ENCODE assay signal across 1 cellular context in the genomic region with DNA sequence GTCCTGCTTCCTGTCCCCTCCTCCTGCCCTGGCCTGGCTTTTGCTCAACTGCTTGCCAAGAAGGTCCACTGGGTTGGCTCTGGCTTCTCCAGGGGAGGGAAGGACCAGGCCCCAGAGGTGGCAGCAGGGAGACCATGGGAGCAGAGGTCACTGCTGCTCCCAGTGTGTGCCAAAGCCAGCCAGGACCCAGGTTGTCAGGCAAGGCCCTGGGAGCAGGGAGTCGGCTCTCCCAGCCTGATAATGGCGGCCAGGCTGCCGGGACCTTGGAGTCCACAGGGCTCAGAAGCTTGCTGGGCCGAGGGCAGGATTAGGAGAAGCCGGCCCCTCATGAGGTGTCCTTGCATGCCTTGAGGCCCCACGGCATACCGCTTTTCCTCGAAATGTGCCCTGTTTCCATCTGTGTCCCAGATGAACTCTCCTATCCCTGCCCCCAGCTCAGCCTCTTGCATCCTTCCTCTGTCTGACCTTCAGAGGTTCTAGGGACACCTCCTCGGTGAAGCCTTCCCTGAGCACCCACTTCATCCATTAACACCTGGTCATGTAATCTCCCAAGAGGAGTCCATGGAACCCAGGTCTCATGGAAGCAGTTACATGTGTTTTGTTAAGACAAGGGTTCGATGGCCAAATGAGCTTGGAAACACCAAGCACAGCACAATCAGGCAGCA.
TF ChIP-seq lines count a peak whose summit lies in the region.

No MANE protein-coding gene starts in this region.

TF ChIP-seq in IMR-90, 13 proteins besides CTCF, POLR2A, EP300 and RAD21 (continued from another document):
- TF ChIP-seq NFE2L2 (IDR thresholded peaks at IDR 0.05; ENCODE audit: low read depth, low read length) = no peak
- no peak for TF ChIP-seq MAZ (IDR thresholded peaks at IDR 0.05; ENCODE audit: borderline replicate concordance, low read depth, low read length)
- TF ChIP-seq SMC3 (IDR thresholded peaks at IDR 0.05; ENCODE audit: low read depth, low read length) = no peak
